In genomic region chr9:126804198-126804695, GRCh38 we compare ENCODE assay signal across 8 cellular contexts. TPM values are rescaled to one million over a fixed set of nuclear protein-coding genes. Genes with fewer than 3 reads are reported as not detected.
A peak's percentile ranks its signal among the peaks of the same experiment; 100 is the strongest.
DNase-seq lines count a peak whose midpoint lies in the region; ATAC-seq and TF ChIP-seq lines count a peak whose summit lies in the region.

No MANE protein-coding gene starts in this region.

- H3K36me3 Mint-ChIP-seq in activated CD4-positive, alpha-beta memory T cell treated with anti-CD3 and anti-CD28 coated beads, Interleukin-2, amount 10 ng/mL, durations not matched to agents 7 days and 5 days (ENCODE audit: low read depth): peaks cover 27% of the 10 kb centered on the region

- peak overlapping the region; percentile 60 for H3K27ac ChIP-seq in hepatocyte
- H3K27ac ChIP-seq in skin epidermis: peak overlapping the region in 19 of 21 experiments; percentile 28 to 100 (median 95)

- DNase-seq in HAP-1 (ENCODE audit: low spot score in 2 of 2) (no peak), hepatocyte (ENCODE audit: low spot score) (no peak), retina (no peak), GM13977 (ENCODE audit: low spot score) (no peak)
- DNase-seq in activated CD4-positive, alpha-beta memory T cell treated with anti-CD3 and anti-CD28 coated beads, Interleukin-2, amount 10 ng/mL, durations not matched to agents 7 days and 5 days: no peak

- ATAC-seq in GM19397 (IDR thresholded peaks at IDR 0.05; ENCODE audit: unreplicated experiment) (no peak), HG03196 (IDR thresholded peaks at IDR 0.05; ENCODE audit: unreplicated experiment) (no peak)

- WGBS in hepatocyte (ENCODE audit: low lambda C conversion rate, missing lambda C conversion rate): 77% methylated on average over 16 of the region's 16 CpGs

- H3K4me1 Mint-ChIP-seq in activated CD4-positive, alpha-beta memory T cell treated with anti-CD3 and anti-CD28 coated beads, Interleukin-2, amount 10 ng/mL, durations not matched to agents 7 days and 5 days: peaks cover 43% of the 10 kb centered on the region

- no peaks in the 10 kb centered on the region for H3K9me3 ChIP-seq in HAP-1
- H3K9me3 ChIP-seq in hepatocyte (ENCODE audit: low read depth): no peaks in the 10 kb centered on the region

- H3K27ac Mint-ChIP-seq in activated CD4-positive, alpha-beta memory T cell treated with anti-CD3 and anti-CD28 coated beads, Interleukin-2, amount 10 ng/mL, durations not matched to agents 7 days and 5 days: peak overlapping the region; percentile 97

- peaks cover 13% of the 10 kb centered on the region for H3K4me1 ChIP-seq in HAP-1
- H3K4me1 ChIP-seq in hepatocyte (ENCODE audit: insufficient read depth): peaks cover 25% of the 10 kb centered on the region

- peaks cover 39% of the 10 kb centered on the region for H3K79me2 ChIP-seq in hepatocyte

- H3K36me3 ChIP-seq in HAP-1 (replicated peaks) (peaks cover 3% of the 10 kb centered on the region), hepatocyte (replicated peaks; ENCODE audit: insufficient read depth, low read depth) (no peaks in the 10 kb centered on the region)

- CTCF ChIA-PET in activated CD4-positive, alpha-beta memory T cell treated with anti-CD3 and anti-CD28 coated beads, Interleukin-2, amount 10 ng/mL, durations not matched to agents 7 days and 5 days (lab: Charles Lee): interaction anchor here (2.0 to 4.0 kb wide), 4 partner anchors 23 to 101 kb away, joined by 4 to 34 read pairs (median 6); no protein-coding TSS in a partner anchor

- no peaks in the 10 kb centered on the region for H3K9me2 ChIP-seq in hepatocyte (replicated peaks; ENCODE audit: insufficient read depth)

- no peaks in the 10 kb centered on the region for H3K9me3 Mint-ChIP-seq in activated CD4-positive, alpha-beta memory T cell treated with anti-CD3 and anti-CD28 coated beads, Interleukin-2, amount 10 ng/mL, durations not matched to agents 7 days and 5 days

- H3K27me3 ChIP-seq in HAP-1 (ENCODE audit: low read depth): no peaks in the 10 kb centered on the region
- no peaks in the 10 kb centered on the region for H3K27me3 ChIP-seq in hepatocyte

- H3K4me3 ChIP-seq in HAP-1 (peak overlapping the region; percentile 87), hepatocyte (peak overlapping the region; percentile 28), skin epidermis (peak overlapping the region; percentile 77 to 99 (median 86))

- peak overlapping the region; percentile 84 for H3K4me3 Mint-ChIP-seq in activated CD4-positive, alpha-beta memory T cell treated with anti-CD3 and anti-CD28 coated beads, Interleukin-2, amount 10 ng/mL, durations not matched to agents 7 days and 5 days

- TF ChIP-seq CTCF in hepatocyte (IDR thresholded peaks at IDR 0.05; ENCODE audit: poor library complexity) (no peak), GM13977 (IDR thresholded peaks at IDR 0.05; ENCODE audit: extremely low read depth, insufficient read depth, missing control alignments) (no peak)

- H2AFZ ChIP-seq in hepatocyte: peak overlapping the region; percentile 99

- POLR2A ChIA-PET in activated CD4-positive, alpha-beta memory T cell treated with anti-CD3 and anti-CD28 coated beads, Interleukin-2, amount 10 ng/mL, durations not matched to agents 7 days and 5 days (lab: Charles Lee): interaction anchor here (0.5 to 3.1 kb wide), 24 partner anchors 12 to 1604 kb away, joined by 3 to 28 read pairs (median 4); partner anchors contain the start of genes RALGPS1 and ZNF79

- peaks cover 36% of the 10 kb centered on the region for H4K20me1 ChIP-seq in hepatocyte (ENCODE audit: insufficient read depth, poor library complexity, severe bottlenecking)

- in situ Hi-C loops in HAP-1 (cut with MboI; ENCODE audit: low sequenced_read_pairs): no loop called here
- in situ Hi-C loops in GM13977 (cut with MboI; ENCODE audit: low pct_unique_long_range_greater_than_20kb, low sequenced_read_pairs, unreplicated experiment): no loop called here

- H3K4me2 ChIP-seq in hepatocyte: peak overlapping the region; percentile 81

- H3K27me3 Mint-ChIP-seq in activated CD4-positive, alpha-beta memory T cell treated with anti-CD3 and anti-CD28 coated beads, Interleukin-2, amount 10 ng/mL, durations not matched to agents 7 days and 5 days: no peaks in the 10 kb centered on the region

RNA-seq across cellular contexts. Expression of gene ZBTB43, which starts 0.6 kb away (rescaled TPM):
- total RNA-seq in activated CD4-positive, alpha-beta memory T cell treated with anti-CD3 and anti-CD28 coated beads, Interleukin-2, amount 10 ng/mL, durations not matched to agents 7 days and 5 days: 10 to 100 TPM; 40.8 to 41.0 TPM
- total RNA-seq in hepatocyte: 13.7 and 16.4 TPM in 2 replicates
- 11.1 and 14.9 TPM in 2 replicates for polyA plus RNA-seq in hepatocyte

RNA-seq across cellular contexts. Expression of gene ZBTB34, which starts 56.2 kb away (rescaled TPM):
- 1 to 10 TPM; 8.2 TPM for total RNA-seq in activated CD4-positive, alpha-beta memory T cell treated with anti-CD3 and anti-CD28 coated beads, Interleukin-2, amount 10 ng/mL, durations not matched to agents 7 days and 5 days
- total RNA-seq in hepatocyte: 21.0 and 21.3 TPM in 2 replicates
- polyA plus RNA-seq in hepatocyte: 5.3 and 6.1 TPM in 2 replicates

Comparison
In these comparisons a context has a peak if more than half of its experiments do, and no peak if none do; other contexts are left out.
1. H3K4me3 ChIP-seq: peak in every context shown above with its lines; median percentile 87 in HAP-1; 86 in skin epidermis; 28 in hepatocyte.